In genomic region chr21:36422279-36423098, GRCh38 we compare ENCODE assay signal across 8 cellular contexts. TPM values are rescaled to one million over a fixed set of nuclear protein-coding genes. Genes with fewer than 3 reads are reported as not detected.
A peak's percentile ranks its signal among the peaks of the same experiment; 100 is the strongest.
DNase-seq lines count a peak whose midpoint lies in the region; ATAC-seq and TF ChIP-seq lines count a peak whose summit lies in the region.

No MANE protein-coding gene starts in this region.

- intact Hi-C loops in left cardiac atrium (cut with DNase I) = no loop called here

- TF ChIP-seq CTCF in GM06990 (IDR thresholded peaks at IDR 0.05; ENCODE audit: insufficient read depth, low read length, poor library complexity, severe bottlenecking) (peak; percentile 93), smooth muscle cell (IDR thresholded peaks at IDR 0.05; ENCODE audit: borderline replicate concordance, insufficient read depth, poor library complexity, severe bottlenecking) (peak; percentile 67)

- H3K9ac ChIP-seq in smooth muscle cell (ENCODE audit: low read depth) = no peak overlapping the region

- no peak overlapping the region for H2AFZ ChIP-seq in smooth muscle cell (ENCODE audit: low read depth)

- no peak overlapping the region for H3K27ac ChIP-seq in smooth muscle cell (ENCODE audit: low read depth)

- no peaks in the 10 kb centered on the region for H3K79me2 ChIP-seq in smooth muscle cell (ENCODE audit: low read depth)

- no peaks in the 10 kb centered on the region for H4K20me1 ChIP-seq in smooth muscle cell (ENCODE audit: low read depth)

- WGBS in smooth muscle cell (ENCODE audit: low lambda C conversion rate) = 48% methylated on average over 28 of the region's 28 CpGs

- ATAC-seq in left cardiac atrium = peak; percentile 64 to 80
- no peak for ATAC-seq in GM21360 (IDR thresholded peaks at IDR 0.05; ENCODE audit: unreplicated experiment)
- no peak for ATAC-seq in HG02798 (IDR thresholded peaks at IDR 0.05; ENCODE audit: poor library complexity, unreplicated experiment)

- DNase-seq in AG08395 (ENCODE audit: low spot score) = peak; percentile 72
- peak; percentile 25 for DNase-seq in GM06990 (ENCODE audit: extremely low read depth, insufficient read length)
- peak; percentile 38 for DNase-seq in NCI-H2107 treated with DMSO at 0.1 percent for 48 hours (lab: John Stamatoyannopoulos, UW; ENCODE audit: unreplicated experiment)
- DNase-seq in activated CD8-positive, alpha-beta memory T cell treated with anti-CD3 and anti-CD28 coated beads, Interleukin-2, amount 50 U/mL, for 48 hours = peak; percentile 79
- peak; percentile 68 for DNase-seq in left cardiac atrium
- no peak for DNase-seq in smooth muscle cell (lab: John Stamatoyannopoulos, UW; ENCODE audit: unreplicated experiment)

- H3K9me3 ChIP-seq in smooth muscle cell (replicated peaks; ENCODE audit: low read depth) = no peaks in the 10 kb centered on the region

- no peak overlapping the region for H3K4me2 ChIP-seq in smooth muscle cell

- H3F3A ChIP-seq in smooth muscle cell (ENCODE audit: low read depth) = peaks cover 14% of the 10 kb centered on the region

- no peaks in the 10 kb centered on the region for H3K4me1 ChIP-seq in smooth muscle cell (ENCODE audit: low read depth)

- no peak overlapping the region for H3K4me3 ChIP-seq in GM06990 (replicated peaks; ENCODE audit: low read depth, low read length)
- no peak overlapping the region for H3K4me3 ChIP-seq in smooth muscle cell

- H3K36me3 ChIP-seq in GM06990 (ENCODE audit: control insufficient read depth, insufficient read depth, low read length) (no peaks in the 10 kb centered on the region), smooth muscle cell (ENCODE audit: low read depth) (no peaks in the 10 kb centered on the region)

- H3K27me3 ChIP-seq in GM06990 (replicated peaks; ENCODE audit: control insufficient read depth, insufficient read depth, low read length) (no peaks in the 10 kb centered on the region), smooth muscle cell (ENCODE audit: low read depth) (no peaks in the 10 kb centered on the region)

RNA-seq across cellular contexts. Expression of gene CHAF1B, which starts 37.3 kb away (rescaled TPM):
- total RNA-seq in left cardiac atrium = 1 to 10 TPM in 1 of 2 donors, under 1 TPM in 1; 0.84 to 1.4 TPM
- total RNA-seq in smooth muscle cell = 2.0 and 3.6 TPM in 2 replicates
- 4.4 and 5.3 TPM in 2 replicates for polyA plus RNA-seq in smooth muscle cell

RNA-seq across cellular contexts. Expression of gene CLDN14, which starts 57.4 kb away (rescaled TPM):
- total RNA-seq in left cardiac atrium = not detected
- total RNA-seq in smooth muscle cell = not detected in 2 replicates
- polyA plus RNA-seq in smooth muscle cell = 0.84 TPM in 1 of 2 replicates, not detected in the other

Comparison
In these comparisons a context has a peak if more than half of its experiments do, and no peak if none do; other contexts are left out.
1. ATAC-seq: peak in left cardiac atrium (2 of 2); none in GM21360 (single experiment) and HG02798 (single experiment).